Comparison of ENCODE assay signal across 1 cellular context in genomic region chr22:46738961-46739870, GRCh38.
TF ChIP-seq lines count a peak whose summit lies in the region.

No MANE protein-coding gene starts in this region.

TF ChIP-seq in HepG2, 621 proteins besides CTCF, POLR2A, EP300 and RAD21 (continued from another document and continues in another):
- TF ChIP-seq ZNF704 (CRISPR knock-in tag; IDR thresholded peaks at IDR 0.05; ENCODE audit: borderline replicate concordance) = no peak
- TF ChIP-seq SMAD9 (CRISPR knock-in tag; IDR thresholded peaks at IDR 0.05) = no peak
- TF ChIP-seq ZFX (CRISPR knock-in tag; IDR thresholded peaks at IDR 0.05; ENCODE audit: low read depth) = peak; percentile 79
- peak; percentile 69 for TF ChIP-seq UBTF (CRISPR knock-in tag; IDR thresholded peaks at IDR 0.05)
- TF ChIP-seq KAT2B (IDR thresholded peaks at IDR 0.05; ENCODE audit: borderline replicate concordance, low read depth, low read length) = no peak
- no peak for TF ChIP-seq ZNF652 (CRISPR knock-in tag; IDR thresholded peaks at IDR 0.05; ENCODE audit: borderline replicate concordance, low read depth)
- TF ChIP-seq SP4 (CRISPR knock-in tag; IDR thresholded peaks at IDR 0.05) = no peak
- TF ChIP-seq ZMAT5 (CRISPR knock-in tag; IDR thresholded peaks at IDR 0.05; ENCODE audit: borderline replicate concordance, low read depth) = no peak
- TF ChIP-seq ZNF597 (CRISPR knock-in tag; IDR thresholded peaks at IDR 0.05) = no peak
- no peak; the same call in 1 of the 2 replicates for TF ChIP-seq MEF2D (CRISPR knock-in tag; IDR thresholded peaks at IDR 0.05)
- no peak for TF ChIP-seq GRHL1 (CRISPR knock-in tag; conservative IDR thresholded peaks at IDR 0.05)
- TF ChIP-seq CEBPG (CRISPR knock-in tag; IDR thresholded peaks at IDR 0.05) = peak; percentile 11; the same call in 1 of the 2 replicates
- no peak for TF ChIP-seq EEA1 (CRISPR knock-in tag; IDR thresholded peaks at IDR 0.05; ENCODE audit: borderline replicate concordance)
- peak; percentile 96; the same call in 2 of the 3 replicates for TF ChIP-seq MXI1 (IDR thresholded peaks at IDR 0.05; ENCODE audit: borderline replicate concordance, low read depth, low read length)
- TF ChIP-seq RXRA (CRISPR knock-in tag; IDR thresholded peaks at IDR 0.05) = peak; percentile 61
- peak; percentile 53; the same call in 1 of the 2 replicates for TF ChIP-seq ZNF280B (CRISPR knock-in tag; IDR thresholded peaks at IDR 0.05; ENCODE audit: borderline replicate concordance)
- no peak for TF ChIP-seq ATF4 (CRISPR knock-in tag; IDR thresholded peaks at IDR 0.05)
- TF ChIP-seq MBNL3 (CRISPR knock-in tag; conservative IDR thresholded peaks at IDR 0.05) = no peak
- no peak for TF ChIP-seq ZNF468 (CRISPR knock-in tag; IDR thresholded peaks at IDR 0.05)
- TF ChIP-seq SP2 (CRISPR knock-in tag; IDR thresholded peaks at IDR 0.05) = no peak
- TF ChIP-seq ZNF496 (CRISPR knock-in tag; IDR thresholded peaks at IDR 0.05; ENCODE audit: insufficient replicate concordance) = no peak
- TF ChIP-seq MTA1 (CRISPR knock-in tag; IDR thresholded peaks at IDR 0.05; ENCODE audit: borderline replicate concordance) = no peak; the same call in 1 of the 2 replicates
- TF ChIP-seq ZNF563 (CRISPR knock-in tag; IDR thresholded peaks at IDR 0.05) = no peak
- no peak for TF ChIP-seq TCF7 (IDR thresholded peaks at IDR 0.05; ENCODE audit: low read depth)
- TF ChIP-seq SNRNP70 (IDR thresholded peaks at IDR 0.05; ENCODE audit: low read depth, low read length) = no peak
- TF ChIP-seq RFX5 (IDR thresholded peaks at IDR 0.05; ENCODE audit: low read depth, low read length) = no peak
- TF ChIP-seq SOX5 (CRISPR knock-in tag; IDR thresholded peaks at IDR 0.05; ENCODE audit: borderline replicate concordance) = peak; percentile 22; the same call in 1 of the 2 replicates
- TF ChIP-seq NR2F1 (CRISPR knock-in tag; IDR thresholded peaks at IDR 0.05) = no peak
- TF ChIP-seq ZNF326 (CRISPR knock-in tag; IDR thresholded peaks at IDR 0.05; ENCODE audit: borderline replicate concordance) = no peak
- no peak for TF ChIP-seq CCAR2 (optimal IDR thresholded peaks at IDR 0.05; ENCODE audit: low read depth, low read length)
- 0 out of 2 replicates have a peak, but pooled peaks have one; percentile 51 for TF ChIP-seq ZNF772 (CRISPR knock-in tag; IDR thresholded peaks at IDR 0.05)
- no peak for TF ChIP-seq AHDC1 (CRISPR knock-in tag; IDR thresholded peaks at IDR 0.05; ENCODE audit: borderline replicate concordance)
- TF ChIP-seq ZNF891 (CRISPR knock-in tag; IDR thresholded peaks at IDR 0.05) = peak; percentile 44; the same call in 1 of the 2 replicates
- no peak for TF ChIP-seq ZNF44 (CRISPR knock-in tag; IDR thresholded peaks at IDR 0.05)
- TF ChIP-seq ZNF816 (CRISPR knock-in tag; IDR thresholded peaks at IDR 0.05; ENCODE audit: borderline replicate concordance) = no peak
- TF ChIP-seq KLF12 (CRISPR knock-in tag; IDR thresholded peaks at IDR 0.05; ENCODE audit: borderline replicate concordance) = 0 out of 2 replicates have a peak, but pooled peaks have one; percentile 16
- no peak; the same call in 1 of the 2 replicates for TF ChIP-seq NFKB2 (CRISPR knock-in tag; IDR thresholded peaks at IDR 0.05; ENCODE audit: borderline replicate concordance)
- no peak for TF ChIP-seq HOMEZ (CRISPR knock-in tag; IDR thresholded peaks at IDR 0.05; ENCODE audit: low read depth)
- no peak for TF ChIP-seq ZNF354B (CRISPR knock-in tag; IDR thresholded peaks at IDR 0.05)
- no peak for TF ChIP-seq ZBTB44 (CRISPR knock-in tag; IDR thresholded peaks at IDR 0.05)
- TF ChIP-seq RNF2 (conservative IDR thresholded peaks at IDR 0.05; ENCODE audit: low read depth) = no peak
- TF ChIP-seq ATF5 (CRISPR knock-in tag; IDR thresholded peaks at IDR 0.05; ENCODE audit: low read depth) = no peak
- no peak for TF ChIP-seq RARG (CRISPR knock-in tag; IDR thresholded peaks at IDR 0.05; ENCODE audit: low read depth)
- TF ChIP-seq KLF16 (CRISPR knock-in tag; IDR thresholded peaks at IDR 0.05) = 0 out of 4 replicates have a peak, but pooled peaks of 1 of the 2 experiments have one; percentile 9
- no peak for TF ChIP-seq IRX3 (CRISPR knock-in tag; IDR thresholded peaks at IDR 0.05; ENCODE audit: borderline replicate concordance, low read depth)
- TF ChIP-seq ZNF552 (CRISPR knock-in tag; IDR thresholded peaks at IDR 0.05; ENCODE audit: borderline replicate concordance) = no peak
